ENCODE assay signal across 13 cellular contexts in genomic region chr22:36398602-36399472, GRCh38. TPM values are rescaled to one million over a fixed set of nuclear protein-coding genes. Genes with fewer than 3 reads are reported as not detected.
DNase-seq lines count a peak whose midpoint lies in the region; ATAC-seq and TF ChIP-seq lines count a peak whose summit lies in the region.
"Had no signal": no experiment of that assay in that cellular context is flagged by ENCODE, and none has a peak within 500 bp of the region (broad histone marks: within the 10 kb centered on the region; RNA-seq: fewer than 3 reads in every experiment).

No MANE protein-coding gene starts in this region.

- ATAC-seq in GM18517 (IDR thresholded peaks at IDR 0.05; ENCODE audit: unreplicated experiment) (no peak), GM23338 (no peak)
- no peak for ATAC-seq in stimulated activated naive B cell treated with anti-CD40 and anti-IgM and Interleukin-4, amounts not matched to agents 10 μg/mL and 1 μg/mL and 100 μg/mL, for 72 hours (replicated peaks)

- H3F3A ChIP-seq in GM23338 (replicated peaks; ENCODE audit: low read depth), result no peaks in the 10 kb centered on the region

- no peak overlapping the region for H3K4me2 ChIP-seq in GM23338

- TF ChIP-seq RAD21 in liver (IDR thresholded peaks at IDR 0.05), result no peak

- no peaks in the 10 kb centered on the region for H3K27me3 ChIP-seq in liver (ENCODE audit: control insufficient read depth in 4 of 4, insufficient read depth in 4 of 4, low read length in 3 of 4)
- H3K27me3 ChIP-seq in GM23338 (ENCODE audit: insufficient read depth), result no peaks in the 10 kb centered on the region

- no peak for TF ChIP-seq CTCF in HFFc6 (IDR thresholded peaks at IDR 0.05)
- no peak for TF ChIP-seq CTCF in astrocyte of the spinal cord (IDR thresholded peaks at IDR 0.05; ENCODE audit: low read depth, low read length)
- no peak for TF ChIP-seq CTCF in liver (IDR thresholded peaks at IDR 0.05; ENCODE audit: low read depth, low read length, missing input control)
- no peak for TF ChIP-seq CTCF in GM23338 (conservative IDR thresholded peaks at IDR 0.05; ENCODE audit: low read depth in 2 of 2)

- no peak overlapping the region for H3K9ac ChIP-seq in liver (ENCODE audit: low read depth in 1 of 2, low read length in 2 of 2)

- H3K36me3 ChIP-seq in liver (ENCODE audit: control insufficient read depth in 4 of 4, insufficient read depth in 3 of 4, low read depth in 1 of 4, low read length in 3 of 4) (no peaks in the 10 kb centered on the region), GM23338 (ENCODE audit: insufficient read depth) (no peaks in the 10 kb centered on the region)

- H3K79me2 ChIP-seq in GM23338 (replicated peaks; ENCODE audit: insufficient read depth), result no peaks in the 10 kb centered on the region

- DNase-seq in ACHN (peak; percentile 58), HFFc6 (peak; percentile 86), astrocyte of the spinal cord (ENCODE audit: low read depth, low spot score) (peak; percentile 75), GM23338 (ENCODE audit: low spot score) (no peak), NCI-H748 (lab: John Stamatoyannopoulos, UW; ENCODE audit: unreplicated experiment) (no peak)
- no peak for DNase-seq in stimulated activated naive B cell treated with anti-CD40 and anti-IgM and Interleukin-4, amounts not matched to agents 10 μg/mL and 1 μg/mL and 100 μg/mL, for 72 hours
- DNase-seq: activated CD4-positive, alpha-beta T cell treated with anti-CD3 and anti-CD28 coated beads for 48 hours; COR-L47; NCI-H1694 had no signal

- in situ Hi-C loops in ACHN (cut with HindIII; ENCODE audit: low pct_ligation_motif_present, low pct_unique_long_range_greater_than_20kb, low sequenced_read_pairs), result no loop called here
- in situ Hi-C loops in astrocyte of the spinal cord (cut with HindIII; ENCODE audit: low sequenced_read_pairs), result no loop called here

- H3K4me1 Mint-ChIP-seq in HFFc6 (ENCODE audit: low read depth), result peaks cover 48% of the 10 kb centered on the region
- H3K4me1 Mint-ChIP-seq in GM23338, result peaks cover 21% of the 10 kb centered on the region
- peaks cover 26 to 52% of the 10 kb centered on the region in 2 donors for H3K4me1 Mint-ChIP-seq in stimulated activated naive B cell treated with anti-CD40 and anti-IgM and Interleukin-4, amounts not matched to agents 10 μg/mL and 1 μg/mL and 100 μg/mL, for 72 hours
- H3K4me1 Mint-ChIP-seq: neural crest cell had no signal

- H3K27me3 Mint-ChIP-seq in HFFc6 (ENCODE audit: insufficient read depth) (no peaks in the 10 kb centered on the region; the same call in 1 of the 2 replicates), GM23338 (ENCODE audit: insufficient read depth, low read depth, poor library complexity) (peaks cover 4% of the 10 kb centered on the region)
- no peaks in the 10 kb centered on the region for H3K27me3 Mint-ChIP-seq in stimulated activated naive B cell treated with anti-CD40 and anti-IgM and Interleukin-4, amounts not matched to agents 10 μg/mL and 1 μg/mL and 100 μg/mL, for 72 hours
- H3K27me3 Mint-ChIP-seq: brain had no signal

- no peaks in the 10 kb centered on the region for H3K9me3 ChIP-seq in liver (ENCODE audit: control insufficient read depth in 4 of 4, low read length in 3 of 4)

- peak overlapping the region; percentile 23 for H3K4me3 Mint-ChIP-seq in HFFc6
- no peak overlapping the region for H3K4me3 Mint-ChIP-seq in GM23338
- no peak overlapping the region for H3K4me3 Mint-ChIP-seq in stimulated activated naive B cell treated with anti-CD40 and anti-IgM and Interleukin-4, amounts not matched to agents 10 μg/mL and 1 μg/mL and 100 μg/mL, for 72 hours
- H3K4me3 Mint-ChIP-seq: brain, neural crest cell had no signal

- H2AFZ ChIP-seq in GM23338, result no peak overlapping the region

- WGBS in liver, result 82% methylated on average over 10 of the region's 10 CpGs

- no peaks in the 10 kb centered on the region for H3K9me2 ChIP-seq in GM23338 (ENCODE audit: insufficient read depth)

- no peaks in the 10 kb centered on the region for H3K9me3 Mint-ChIP-seq in HFFc6
- H3K9me3 Mint-ChIP-seq in GM23338, result no peaks in the 10 kb centered on the region
- H3K9me3 Mint-ChIP-seq in stimulated activated naive B cell treated with anti-CD40 and anti-IgM and Interleukin-4, amounts not matched to agents 10 μg/mL and 1 μg/mL and 100 μg/mL, for 72 hours, result no peaks in the 10 kb centered on the region
- H3K9me3 Mint-ChIP-seq: brain, neural crest cell had no signal

- H4K20me1 ChIP-seq in GM23338 (replicated peaks; ENCODE audit: insufficient read depth), result no peaks in the 10 kb centered on the region

- H3K27ac ChIP-seq in liver (ENCODE audit: low read depth in 1 of 2, low read length in 2 of 2) (no peak overlapping the region), GM23338 (ENCODE audit: low read depth) (no peak overlapping the region; the same call in 1 of the 2 replicates)

- H3K4me1 ChIP-seq in liver (ENCODE audit: control insufficient read depth in 4 of 4, insufficient read depth in 4 of 4, low read length in 3 of 4) (peaks cover 0 to 5% (median 1%) of the 10 kb centered on the region in 4 donors), GM23338 (ENCODE audit: insufficient read depth) (no peaks in the 10 kb centered on the region)

- H3K27ac Mint-ChIP-seq in HFFc6 (peak overlapping the region; percentile 91), GM23338 (no peak overlapping the region)
- H3K27ac Mint-ChIP-seq in stimulated activated naive B cell treated with anti-CD40 and anti-IgM and Interleukin-4, amounts not matched to agents 10 μg/mL and 1 μg/mL and 100 μg/mL, for 72 hours, result no peak overlapping the region
- H3K27ac Mint-ChIP-seq: brain had no signal

- H3K36me3 Mint-ChIP-seq in HFFc6 (ENCODE audit: low read depth), result no peaks in the 10 kb centered on the region
- H3K36me3 Mint-ChIP-seq in GM23338 (ENCODE audit: low read depth), result no peaks in the 10 kb centered on the region
- no peaks in the 10 kb centered on the region for H3K36me3 Mint-ChIP-seq in stimulated activated naive B cell treated with anti-CD40 and anti-IgM and Interleukin-4, amounts not matched to agents 10 μg/mL and 1 μg/mL and 100 μg/mL, for 72 hours

- H3K4me3 ChIP-seq in astrocyte of the spinal cord (ENCODE audit: low read depth, low read length) (no peak overlapping the region), liver (ENCODE audit: low read depth in 1 of 3, low read length in 3 of 3) (no peak overlapping the region), GM23338 (no peak overlapping the region)

TF ChIP-seq in liver, 16 proteins besides CTCF, POLR2A, EP300 and RAD21:
- TF ChIP-seq HNF4A (conservative IDR thresholded peaks at IDR 0.05) (peak in 1 of 2 donors; percentile 43), RXRA (IDR thresholded peaks at IDR 0.05) (peak; percentile 37 to 67), EGR1 (IDR thresholded peaks at IDR 0.05; ENCODE audit: low read depth in 2 of 2) (no peak)

TF ChIP-seq in GM23338, 12 proteins besides CTCF, POLR2A, EP300 and RAD21 (continues in another document):
- TF ChIP-seq STAT1 (IDR thresholded peaks at IDR 0.05; ENCODE audit: unreplicated experiment) (no peak), JUNB (IDR thresholded peaks at IDR 0.05; ENCODE audit: unreplicated experiment) (no peak), EZH2phosphoT487 (IDR thresholded peaks at IDR 0.05; ENCODE audit: unreplicated experiment) (no peak), POLR2AphosphoS5 (IDR thresholded peaks at IDR 0.05; ENCODE audit: low read depth) (no peak)

RNA-seq across cellular contexts. Expression of gene MYH9, which starts 11.1 kb away (rescaled TPM):
- 1,000 to 10,000 TPM in 2 of 6 experiments, 100 to 1,000 TPM in 4; 881 to 1,084 (median 937) TPM for total RNA-seq in HFFc6 (2021; fragmentation: NEBNext Ultra II Directional; extraction: Animal tissue kit (Norgen Biotek cat#: 25700))
- total RNA-seq in liver, result 100 to 1,000 TPM; 123 to 150 TPM
- 10 to 100 TPM; 32.3 to 74.1 TPM for polyA plus RNA-seq in liver
- total RNA-seq in GM23338 (2014; rRNA removed; shearing (Covaris generic)), result 204 and 233 TPM in 2 replicates
- 55.4 and 58.4 TPM in 2 replicates for polyA plus RNA-seq in GM23338 (2016; fragmentation: Nextera tagmentation; extraction: Ambion mirVana)

Comparison
In these comparisons a context has a peak if more than half of its experiments do, and no peak if none do; other contexts are left out.
1. DNase-seq: peak in ACHN (single experiment), HFFc6 (single experiment) and astrocyte of the spinal cord (single experiment); none in GM23338 (single experiment), NCI-H748 (single experiment) and stimulated activated naive B cell treated with anti-CD40 and anti-IgM and Interleukin-4, amounts not matched to agents 10 μg/mL and 1 μg/mL and 100 μg/mL, for 72 hours (single experiment).